In genomic region chr5:17709011-17709710, GRCh38 we compare ENCODE assay signal across 8 cellular contexts.
"Had no signal": no experiment of that assay in that cellular context is flagged by ENCODE, and none has a peak within 500 bp of the region (broad histone marks: within the 10 kb centered on the region; RNA-seq: fewer than 3 reads in every experiment).

No MANE protein-coding gene starts in this region.

- H3K4me1 Mint-ChIP-seq: GM23338, H9 had no signal

- DNase-seq: H9, HCEC 1CT, KBM-7 had no signal

- H3K27ac Mint-ChIP-seq: GM23338, H9 had no signal

- ATAC-seq: GM23338 had no signal

- H2AFZ ChIP-seq: GM23338 had no signal

- H3K4me3 ChIP-seq: GM23338 had no signal

- H3K4me2 ChIP-seq: GM23338, KMS-11 had no signal

- FAIRE-seq: H1, H54, HTR-8/SVneo had no signal

- H3K9me3 Mint-ChIP-seq: GM23338, H9 had no signal

- H3K4me3 Mint-ChIP-seq: GM23338, H9 had no signal

- H3K27ac ChIP-seq: KMS-11 had no signal

- H3K9ac ChIP-seq: KMS-11 had no signal
